1 cellular context compared by ENCODE assay signal in the genomic region with DNA sequence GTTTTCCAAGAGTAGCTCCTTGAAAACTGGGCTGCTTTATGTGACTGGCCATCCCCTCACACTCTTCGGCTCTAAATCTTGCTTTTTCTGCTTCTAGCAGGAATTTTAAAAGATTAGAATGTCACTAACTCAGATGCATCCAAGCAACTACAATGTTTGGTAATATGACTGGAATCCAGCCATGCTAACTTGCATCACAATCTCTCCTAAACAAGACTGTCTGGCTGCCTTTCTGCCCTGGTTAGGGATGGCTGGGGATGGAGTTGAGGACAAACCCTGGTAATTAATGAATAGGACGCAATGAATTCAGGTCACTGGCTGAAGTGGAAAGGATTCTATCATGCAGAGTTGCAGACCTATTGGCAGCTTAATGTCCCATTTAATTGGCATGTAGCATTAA.
TF ChIP-seq lines count a peak whose summit lies in the region.

No MANE protein-coding gene starts in this region.

TF ChIP-seq in SK-N-SH, 30 proteins besides CTCF, POLR2A, EP300 and RAD21 (continued from another document):
- TF ChIP-seq, protein P1, sequence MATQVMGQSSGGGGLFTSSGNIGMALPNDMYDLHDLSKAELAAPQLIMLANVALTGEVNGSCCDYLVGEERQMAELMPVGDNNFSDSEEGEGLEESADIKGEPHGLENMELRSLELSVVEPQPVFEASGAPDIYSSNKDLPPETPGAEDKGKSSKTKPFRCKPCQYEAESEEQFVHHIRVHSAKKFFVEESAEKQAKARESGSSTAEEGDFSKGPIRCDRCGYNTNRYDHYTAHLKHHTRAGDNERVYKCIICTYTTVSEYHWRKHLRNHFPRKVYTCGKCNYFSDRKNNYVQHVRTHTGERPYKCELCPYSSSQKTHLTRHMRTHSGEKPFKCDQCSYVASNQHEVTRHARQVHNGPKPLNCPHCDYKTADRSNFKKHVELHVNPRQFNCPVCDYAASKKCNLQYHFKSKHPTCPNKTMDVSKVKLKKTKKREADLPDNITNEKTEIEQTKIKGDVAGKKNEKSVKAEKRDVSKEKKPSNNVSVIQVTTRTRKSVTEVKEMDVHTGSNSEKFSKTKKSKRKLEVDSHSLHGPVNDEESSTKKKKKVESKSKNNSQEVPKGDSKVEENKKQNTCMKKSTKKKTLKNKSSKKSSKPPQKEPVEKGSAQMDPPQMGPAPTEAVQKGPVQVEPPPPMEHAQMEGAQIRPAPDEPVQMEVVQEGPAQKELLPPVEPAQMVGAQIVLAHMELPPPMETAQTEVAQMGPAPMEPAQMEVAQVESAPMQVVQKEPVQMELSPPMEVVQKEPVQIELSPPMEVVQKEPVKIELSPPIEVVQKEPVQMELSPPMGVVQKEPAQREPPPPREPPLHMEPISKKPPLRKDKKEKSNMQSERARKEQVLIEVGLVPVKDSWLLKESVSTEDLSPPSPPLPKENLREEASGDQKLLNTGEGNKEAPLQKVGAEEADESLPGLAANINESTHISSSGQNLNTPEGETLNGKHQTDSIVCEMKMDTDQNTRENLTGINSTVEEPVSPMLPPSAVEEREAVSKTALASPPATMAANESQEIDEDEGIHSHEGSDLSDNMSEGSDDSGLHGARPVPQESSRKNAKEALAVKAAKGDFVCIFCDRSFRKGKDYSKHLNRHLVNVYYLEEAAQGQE (IDR thresholded peaks at IDR 0.05; ENCODE audit: low read depth, low read length): no peak
- TF ChIP-seq EZH2phosphoT487 (IDR thresholded peaks at IDR 0.05; ENCODE audit: borderline replicate concordance, low read depth) (no peak), RFX5 (IDR thresholded peaks at IDR 0.05; ENCODE audit: low read length) (no peak), JUND (IDR thresholded peaks at IDR 0.05) (no peak), RXRA (IDR thresholded peaks at IDR 0.05; ENCODE audit: borderline replicate concordance, low read depth) (no peak)
